In the genomic region with DNA sequence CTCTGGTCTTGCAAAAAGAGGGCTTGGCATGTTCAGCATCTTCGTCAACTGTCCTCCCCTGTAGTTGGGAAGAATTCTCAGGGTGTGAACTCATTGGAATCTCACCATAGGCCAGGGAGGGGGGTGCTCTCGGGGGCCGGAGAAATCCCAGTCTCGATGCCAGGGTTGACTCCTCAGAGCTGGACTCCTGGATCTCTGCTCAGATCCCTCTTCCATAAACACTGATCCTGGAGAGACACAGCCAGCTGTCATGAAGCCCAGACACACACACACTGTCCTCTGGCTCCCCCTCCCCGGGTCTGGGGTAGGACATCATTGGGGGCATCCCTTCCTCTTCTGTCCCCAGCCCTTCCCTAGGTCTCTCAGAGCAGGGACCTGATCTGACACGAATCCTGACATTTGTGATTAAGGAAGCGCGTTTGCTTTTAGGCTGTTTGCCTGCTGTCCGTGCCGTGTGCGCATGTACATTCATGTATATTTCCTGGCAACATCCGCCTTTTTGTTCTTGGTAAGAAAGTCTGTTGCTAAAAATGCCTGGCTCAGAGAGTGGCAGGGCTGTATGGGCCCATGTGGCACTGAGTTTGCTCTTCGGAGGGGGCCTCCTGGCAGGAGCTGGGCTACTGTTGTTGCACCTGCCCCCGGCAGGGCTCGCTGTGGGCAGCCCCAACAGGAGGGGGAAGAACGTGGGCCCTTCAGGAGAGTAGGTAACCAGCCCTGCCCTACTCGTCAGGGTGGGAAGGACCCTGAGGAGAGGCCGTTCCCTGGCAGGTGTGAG, we compare ENCODE assay signal across 14 cellular contexts. TPM values are rescaled to one million over a fixed set of nuclear protein-coding genes. Genes with fewer than 3 reads are reported as not detected.
DNase-seq lines count a peak whose midpoint lies in the region; ATAC-seq and TF ChIP-seq lines count a peak whose summit lies in the region.
"Had no signal": no experiment of that assay in that cellular context is flagged by ENCODE, and none has a peak within 500 bp of the region (broad histone marks: within the 10 kb centered on the region; RNA-seq: fewer than 3 reads in every experiment).

No MANE protein-coding gene starts in this region.

- peaks cover 17% of the 10 kb centered on the region for H3K4me1 Mint-ChIP-seq in central memory CD8-positive, alpha-beta T cell

- ATAC-seq in central memory CD8-positive, alpha-beta T cell (replicated peaks; ENCODE audit: extremely low read depth, poor library complexity, severe bottlenecking): no peak
- ATAC-seq in psoas muscle: peak; percentile 43 to 84 (median 72)
- ATAC-seq in GM21786 (IDR thresholded peaks at IDR 0.05; ENCODE audit: unreplicated experiment): no peak
- ATAC-seq in GM18868 (IDR thresholded peaks at IDR 0.05; ENCODE audit: unreplicated experiment): no peak

- DNase-seq in GM06990 (ENCODE audit: extremely low read depth, insufficient read length) (no peak), NCI-H69 (lab: John Stamatoyannopoulos, UW) (peak; percentile 72), psoas muscle (no peak), iPS-NIHi11 (ENCODE audit: low spot score) (no peak), 8988T (no peak)
- no peak for DNase-seq in central memory CD8-positive, alpha-beta T cell (ENCODE audit: low spot score in 2 of 2)
- DNase-seq: adrenal gland, kidney, OCI-M1, ovary had no signal

- no peak overlapping the region for H3K4me3 Mint-ChIP-seq in central memory CD8-positive, alpha-beta T cell

- intact Hi-C loops in psoas muscle (cut with DNase I): no loop called here

- peak; percentile 27 for TF ChIP-seq CTCF in GM06990 (IDR thresholded peaks at IDR 0.05; ENCODE audit: insufficient read depth, low read length, poor library complexity, severe bottlenecking)
- TF ChIP-seq CTCF in psoas muscle (IDR thresholded peaks at IDR 0.05): no peak

- no peaks in the 10 kb centered on the region for H3K9me3 Mint-ChIP-seq in central memory CD8-positive, alpha-beta T cell

- WGBS in psoas muscle, 3 donors: 47 to 54% (median 52%) methylated on average over 16 to 18 of the region's 18 CpGs

- H3K4me3 ChIP-seq in GM06990 (replicated peaks; ENCODE audit: low read depth, low read length) (no peak overlapping the region), psoas muscle (no peak overlapping the region)
- H3K4me3 ChIP-seq: adrenal gland, HAP-1, ovary, vagina had no signal

- peaks cover 4% of the 10 kb centered on the region for H3K27me3 ChIP-seq in GM06990 (replicated peaks; ENCODE audit: control insufficient read depth, insufficient read depth, low read length)
- no peaks in the 10 kb centered on the region for H3K27me3 ChIP-seq in psoas muscle (ENCODE audit: insufficient read depth in 3 of 3, low read length in 2 of 3)
- H3K27me3 ChIP-seq: adrenal gland, ovary, vagina had no signal

- peaks cover 5% of the 10 kb centered on the region for H3K36me3 Mint-ChIP-seq in central memory CD8-positive, alpha-beta T cell (ENCODE audit: insufficient read depth)

- H3K9me3 ChIP-seq in psoas muscle: no peaks in the 10 kb centered on the region
- H3K9me3 ChIP-seq: adrenal gland, HAP-1, ovary, vagina had no signal

- peak overlapping the region; percentile 35 for H3K27ac Mint-ChIP-seq in central memory CD8-positive, alpha-beta T cell (ENCODE audit: low read depth)

- no peaks in the 10 kb centered on the region for H3K36me3 ChIP-seq in GM06990 (ENCODE audit: control insufficient read depth, insufficient read depth, low read length)
- peaks cover 0 to 2% of the 10 kb centered on the region in 2 donors for H3K36me3 ChIP-seq in psoas muscle (ENCODE audit: insufficient read depth in 1 of 2, low read depth in 1 of 2)
- H3K36me3 ChIP-seq: HAP-1, ovary, vagina had no signal

- H3K4me1 ChIP-seq in psoas muscle: peaks cover 3% of the 10 kb centered on the region
- H3K4me1 ChIP-seq: adrenal gland, HAP-1 had no signal

- H3K27me3 Mint-ChIP-seq in central memory CD8-positive, alpha-beta T cell: no peaks in the 10 kb centered on the region

- H3K27ac ChIP-seq in psoas muscle: no peak overlapping the region
- H3K27ac ChIP-seq: ovary, vagina had no signal

RNA-seq across cellular contexts. Expression of a gene that starts 45.4 kb away (rescaled TPM):
- 100 to 1,000 TPM in 1 of 4 donors, 10 to 100 TPM in 3; 37.8 to 104 (median 56.1) TPM for total RNA-seq in psoas muscle
- polyA plus RNA-seq in psoas muscle: 10 to 100 TPM; 25.3 to 39.3 (median 29.0) TPM

Comparison
In these comparisons a context has a peak if more than half of its experiments do, and no peak if none do; other contexts are left out.
1. ATAC-seq: peak in psoas muscle (4 of 4); none in central memory CD8-positive, alpha-beta T cell (single experiment), GM21786 (single experiment) and GM18868 (single experiment).